27 cellular contexts compared by ENCODE assay signal in the genomic region with DNA sequence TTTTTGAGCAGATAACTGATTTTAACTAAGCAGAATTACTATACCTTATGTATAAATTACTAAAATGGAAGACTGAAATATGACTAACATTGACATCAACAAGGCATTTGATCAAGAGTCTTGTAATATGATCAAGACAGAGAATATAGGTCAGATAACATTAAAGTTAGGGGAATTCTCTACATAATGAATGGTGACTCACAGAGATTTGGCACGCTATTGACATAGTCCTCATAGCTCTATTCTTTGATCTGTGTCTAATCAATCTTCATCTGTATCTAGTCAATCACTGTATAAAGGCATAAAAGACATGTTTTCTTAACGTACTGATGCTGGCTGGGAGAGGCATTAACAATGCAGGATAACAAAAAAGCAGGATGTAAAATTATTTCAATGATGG. TPM values are rescaled to one million over a fixed set of nuclear protein-coding genes. Genes with fewer than 3 reads are reported as not detected.
DNase-seq lines count a peak whose midpoint lies in the region; ATAC-seq, FAIRE-seq and TF ChIP-seq lines count a peak whose summit lies in the region.
"Had no signal": no experiment of that assay in that cellular context is flagged by ENCODE, and none has a peak within 500 bp of the region (broad histone marks: within the 10 kb centered on the region; RNA-seq: fewer than 3 reads in every experiment).

No MANE protein-coding gene starts in this region.

- FAIRE-seq in H54 (lab: Jason Lieb, UNC), result peak; percentile 89
- FAIRE-seq: A204.1, D721Med, GM12878 had no signal

- intact Hi-C loops in mucosa of descending colon (cut with DNase I, micrococcal nuclease), result no loop called here
- intact Hi-C loops in CD4-positive, alpha-beta T cell (cut with DNase I, micrococcal nuclease), result loop anchor here (5.0 kb wide), 2 partner anchors 49 to 59 kb away; no protein-coding TSS in a partner anchor

- no peaks in the 10 kb centered on the region for H3K9me3 ChIP-seq in RWPE2 (ENCODE audit: severe bottlenecking)
- no peaks in the 10 kb centered on the region for H3K9me3 ChIP-seq in mucosa of descending colon
- H3K9me3 ChIP-seq in CD4-positive, alpha-beta T cell (ENCODE audit: control insufficient read depth, low read length), result no peaks in the 10 kb centered on the region
- H3K9me3 ChIP-seq: BLaER1 had no signal

- no peaks in the 10 kb centered on the region for H3K36me3 Mint-ChIP-seq in CD4-positive, alpha-beta T cell (ENCODE audit: low read depth)

- no peaks in the 10 kb centered on the region for H3K9me3 Mint-ChIP-seq in CD4-positive, alpha-beta T cell
- H3K9me3 Mint-ChIP-seq: CD4-positive, CD25-positive, alpha-beta regulatory T cell had no signal

- H3K27ac Mint-ChIP-seq in CD4-positive, alpha-beta T cell, result no peak overlapping the region
- H3K27ac Mint-ChIP-seq: CD4-positive, CD25-positive, alpha-beta regulatory T cell had no signal

- H3K27me3 Mint-ChIP-seq in CD4-positive, alpha-beta T cell, result no peaks in the 10 kb centered on the region
- H3K27me3 Mint-ChIP-seq: CD4-positive, CD25-positive, alpha-beta regulatory T cell had no signal

- no peak for TF ChIP-seq CTCF in RWPE2 (IDR thresholded peaks at IDR 0.05; ENCODE audit: poor library complexity, severe bottlenecking)
- TF ChIP-seq CTCF in mucosa of descending colon (IDR thresholded peaks at IDR 0.05), result no peak
- no peak for TF ChIP-seq CTCF in CD4-positive, alpha-beta T cell (IDR thresholded peaks at IDR 0.05)

- H3K4me1 ChIP-seq in RWPE2 (ENCODE audit: insufficient read depth, poor library complexity, severe bottlenecking), result no peaks in the 10 kb centered on the region
- H3K4me1 ChIP-seq in mucosa of descending colon (ENCODE audit: low read depth), result peaks cover 3% of the 10 kb centered on the region

- H3K27ac ChIP-seq in RWPE2 (ENCODE audit: poor library complexity, severe bottlenecking), result no peak overlapping the region
- H3K27ac ChIP-seq in CD4-positive, alpha-beta T cell (ENCODE audit: low read depth, low read length), result no peak overlapping the region
- H3K27ac ChIP-seq: BLaER1, HL-60, RWPE1 had no signal

- ATAC-seq in RWPE2 (ENCODE audit: low read depth) (0 out of 3 replicates have a peak, but pooled peaks have one; percentile 45), mucosa of descending colon (no peak)
- ATAC-seq in CD4-positive, alpha-beta T cell (ENCODE audit: poor library complexity), result no peak
- ATAC-seq: GM12878, Panc1 had no signal

- DNase-seq in H54 (ENCODE audit: insufficient read length, low spot score) (no peak), RWPE2 (ENCODE audit: low spot score) (no peak), dermis blood vessel endothelial cell (peak; percentile 62), lung microvascular endothelial cell (ENCODE audit: low read depth in 2 of 2) (peak; percentile 5 to 31), mucosa of descending colon (no peak), NCI-H226 (no peak), anterior cingulate cortex (lab: John Stamatoyannopoulos, UW) (no peak)
- no peak for DNase-seq in CD4-positive, alpha-beta T cell
- DNase-seq: CD4-positive, CD25-positive, alpha-beta regulatory T cell; GDM1; GOT3; HCEC 1CT; KBM-7; NCI-H1105 treated with DMSO at 0.1 percent for 48 hours; NCI-H146; NCI-H1930; NCI-H2107; NCI-H69; SHP77 treated with DMSO at 0.1 percent for 48 hours; SW 1271 had no signal

- H3K27me3 ChIP-seq in RWPE2 (ENCODE audit: insufficient read depth, poor library complexity, severe bottlenecking), result no peaks in the 10 kb centered on the region
- no peaks in the 10 kb centered on the region for H3K27me3 ChIP-seq in CD4-positive, alpha-beta T cell (ENCODE audit: control insufficient read depth, insufficient read depth, low read length)
- H3K27me3 ChIP-seq: BLaER1 had no signal

- POLR2A ChIA-PET in CD4-positive, alpha-beta T cell (lab: Charles Lee), result no interaction called here

- TF ChIP-seq POLR2A in H54 (IDR thresholded peaks at IDR 0.05; ENCODE audit: low read depth, low read length), result no peak

- peaks cover 70% of the 10 kb centered on the region for H3K36me3 ChIP-seq in RWPE2 (ENCODE audit: low read depth)
- H3K36me3 ChIP-seq in mucosa of descending colon (ENCODE audit: low read depth), result no peaks in the 10 kb centered on the region

- H3K4me3 ChIP-seq in RWPE2 (ENCODE audit: severe bottlenecking) (no peak overlapping the region), mucosa of descending colon (no peak overlapping the region)
- H3K4me3 ChIP-seq: BLaER1, GM12878 had no signal

- no peak overlapping the region for H3K4me3 Mint-ChIP-seq in CD4-positive, alpha-beta T cell
- H3K4me3 Mint-ChIP-seq: CD4-positive, CD25-positive, alpha-beta regulatory T cell had no signal

- H3K4me1 Mint-ChIP-seq in CD4-positive, alpha-beta T cell (ENCODE audit: low read depth), result no peaks in the 10 kb centered on the region

- CTCF ChIA-PET in CD4-positive, alpha-beta T cell (lab: Charles Lee), result no interaction called here

RNA-seq across cellular contexts. Expression of a gene that starts 17.4 kb away (rescaled TPM):
- total RNA-seq in dermis blood vessel endothelial cell (3.1 and 5.4 TPM in 2 replicates), lung microvascular endothelial cell (2.6 TPM in 2 replicates), mucosa of descending colon (10 to 100 TPM; 13.2 to 16.8 (median 15.2) TPM)
- 10 to 100 TPM; 10.4 to 11.7 TPM for total RNA-seq in CD4-positive, alpha-beta T cell

RNA-seq across cellular contexts. Expression of a gene that starts 17.7 kb away (rescaled TPM):
- total RNA-seq in dermis blood vessel endothelial cell (37.1 and 51.6 TPM in 2 replicates), lung microvascular endothelial cell (19.2 and 32.9 TPM in 2 replicates), mucosa of descending colon (10 to 100 TPM; 14.3 to 18.7 (median 16.7) TPM)
- 10 to 100 TPM; 19.2 to 20.8 TPM for total RNA-seq in CD4-positive, alpha-beta T cell

Comparison
In these comparisons a context has a peak if more than half of its experiments do, and no peak if none do; other contexts are left out.
1. DNase-seq: peak in dermis blood vessel endothelial cell (single experiment) and lung microvascular endothelial cell (2 of 2); none in H54 (single experiment), RWPE2 (single experiment), mucosa of descending colon (0 of 3), NCI-H226 (single experiment), CD4-positive, alpha-beta T cell (0 of 10) and anterior cingulate cortex (0 of 58).
2. intact Hi-C loops: an anchor here in CD4-positive, alpha-beta T cell (5.0 kb wide); none called in mucosa of descending colon.